In genomic region chr12:70659077-70659606, GRCh38 we compare ENCODE assay signal across 29 cellular contexts. TPM values are rescaled to one million over a fixed set of nuclear protein-coding genes. Genes with fewer than 3 reads are reported as not detected.
"Had no signal": no experiment of that assay in that cellular context is flagged by ENCODE, and none has a peak within 500 bp of the region (broad histone marks: within the 10 kb centered on the region; RNA-seq: fewer than 3 reads in every experiment).

No MANE protein-coding gene starts in this region.

- H3K9me3 ChIP-seq: SJSA1 had no signal

- DNase-seq: activated CD4-positive, alpha-beta memory T cell treated with anti-CD3 and anti-CD28 coated beads for 36 hours; activated CD4-positive, alpha-beta T cell treated with anti-CD3 and anti-CD28 coated beads, Interleukin-2, amount 10 ng/mL, durations not matched to agents 7 days and 5 days; activated CD4-positive, CD25-positive, alpha-beta regulatory T cell; activated gamma-delta T cell; activated naive CD4-positive, alpha-beta T cell treated with anti-CD3 and anti-CD28 coated beads, Interleukin-2, amount 10 ng/mL, durations not matched to agents 7 days and 5 days; activated naive CD8-positive, alpha-beta T cell treated with anti-CD3 and anti-CD28 coated beads for 36 hours; activated T-cell treated with anti-CD3 and anti-CD28 coated beads for 4 hours; activated T-cell treated with anti-CD3 and anti-CD28 coated beads, Interleukin-2, amount 50 U/mL, for 48 hours; cerebellar nuclear complex; Karpas-422; NCI-H1048; NCI-H1417 treated with DMSO at 0.1 percent for 48 hours; NCI-H1694; NCI-H2029; NCI-H2107; NCI-H2171 treated with DMSO at 0.1 percent for 48 hours; NCI-H226; NCI-H510A; NCI-H526 treated with DMSO at 0.1 percent for 48 hours; NCI-H82; NK-92 treated with Interleukin-12 subunit alpha and Interleukin-12 subunit beta, amount 100 ng/mL, for 24 hours; PC-3; SHP77; SW 1271 had no signal

- H3K27ac ChIP-seq: SJSA1, VCaP had no signal

- ATAC-seq: activated T-helper 17 cell treated with anti-CD3 and anti-CD28 coated beads, Interleukin-2, amount 50 U/mL, for 72 hours; PC-3; SK-N-SH treated with all-trans-retinoic acid at 6 μM for 48 hours had no signal

- H3K27me3 ChIP-seq: SJSA1 had no signal

- H3K4me3 ChIP-seq: SJSA1 had no signal

- H3K36me3 ChIP-seq: SJSA1 had no signal

RNA-seq across cellular contexts. Expression of gene PTPRB, which starts 21.9 kb away (rescaled TPM):
- total RNA-seq: activated CD4-positive, alpha-beta memory T cell treated with anti-CD3 and anti-CD28 coated beads for 36 hours; activated CD4-positive, alpha-beta T cell treated with anti-CD3 and anti-CD28 coated beads, Interleukin-2, amount 10 ng/mL, durations not matched to agents 7 days and 5 days; activated CD8-positive, alpha-beta memory T cell treated with anti-CD3 and anti-CD28 coated beads for 36 hours; activated naive CD8-positive, alpha-beta T cell treated with anti-CD3 and anti-CD28 coated beads for 36 hours had no signal
